27 cellular contexts compared by ENCODE assay signal in genomic region chr5:141342773-141343172, GRCh38. TPM values are rescaled to one million over a fixed set of nuclear protein-coding genes. Genes with fewer than 3 reads are reported as not detected.
"Had no signal": no experiment of that assay in that cellular context is flagged by ENCODE, and none has a peak within 500 bp of the region (broad histone marks: within the 10 kb centered on the region; RNA-seq: fewer than 3 reads in every experiment).

No MANE protein-coding gene starts in this region.

- H3K27me3 ChIP-seq: ascending aorta, body of pancreas, Peyer's patch had no signal

- H3K27ac Mint-ChIP-seq: activated B cell treated with CpG ODN at 0.5 μM for 24 hours; activated CD4-positive, alpha-beta T cell treated with anti-CD3 and anti-CD28 coated beads, Interleukin-2, amount 10 ng/mL, durations not matched to agents 24 days and 14 days; activated naive CD4-positive, alpha-beta T cell treated with anti-CD3 and anti-CD28 coated beads, Interleukin-2, amount 50 U/mL, for 72 hours; activated naive CD8-positive, alpha-beta T cell treated with anti-CD3 and anti-CD28 coated beads, Interleukin-2, amount 50 U/mL, for 24 hours; T-helper 1 cell treated with Interleukin-12 subunit alpha and Interleukin-12 subunit beta and Interleukin-4 antibody, amounts not matched to agents 30 μg/mL and 1 μg/mL, for 36 hours had no signal

- ATAC-seq: activated naive CD4-positive, alpha-beta T cell treated with anti-CD3 and anti-CD28 coated beads, Interleukin-2, amount 50 U/mL, for 72 hours; activated naive CD8-positive, alpha-beta T cell treated with anti-CD3 and anti-CD28 coated beads, Interleukin-2, amount 50 U/mL, for 24 hours; activated T-cell treated with anti-CD3 and anti-CD28 coated beads, Interleukin-2, amount 50 U/mL, for 4 hours; body of pancreas had no signal

- H3K4me3 ChIP-seq: ascending aorta, body of pancreas, K562, Peyer's patch had no signal

- H3K4me1 Mint-ChIP-seq: activated B cell treated with CpG ODN at 0.5 μM for 24 hours; activated CD4-positive, alpha-beta T cell treated with anti-CD3 and anti-CD28 coated beads, Interleukin-2, amount 10 ng/mL, durations not matched to agents 24 days and 14 days; activated naive CD8-positive, alpha-beta T cell treated with anti-CD3 and anti-CD28 coated beads, Interleukin-2, amount 50 U/mL, for 24 hours had no signal

- DNase-seq: activated B cell treated with CpG ODN at 0.5 μM for 24 hours; activated CD4-positive, alpha-beta T cell treated with anti-CD3 and anti-CD28 coated beads for 1 hour; activated CD4-positive, alpha-beta T cell treated with anti-CD3 and anti-CD28 coated beads, Interleukin-2, amount 10 ng/mL, durations not matched to agents 24 days and 14 days; activated CD4-positive, alpha-beta T cell treated with anti-CD3 and anti-CD28 coated beads, Interleukin-2, amount 50 U/mL, for 48 hours; activated effector memory CD4-positive, alpha-beta T cell treated with anti-CD3 and anti-CD28 coated beads, Interleukin-2, amount 50 U/mL, for 16 hours; activated naive CD4-positive, alpha-beta T cell treated with Interleukin-2 at 50 U/mL for 16 hours; activated naive CD8-positive, alpha-beta T cell treated with anti-CD3 and anti-CD28 coated beads, Interleukin-2, amount 50 U/mL, for 24 hours; activated T-cell treated with anti-CD3 and anti-CD28 coated beads, Interleukin-2, amount 50 U/mL, for 4 hours; amniotic stem cell; body of pancreas; Karpas-422; MM.1S; NCI-H1105; NCI-H1436; NCI-H1694 treated with DMSO at 0.1 percent for 48 hours; NCI-H2029 treated with DMSO at 0.1 percent for 48 hours; NCI-H446 treated with DMSO at 0.1 percent for 48 hours; NCI-H524 treated with DMSO at 0.1 percent for 48 hours; NCI-H774; Peyer's patch; SHP77 treated with DMSO at 0.1 percent for 48 hours had no signal

- H3K4me3 Mint-ChIP-seq: activated B cell treated with CpG ODN at 0.5 μM for 24 hours; activated CD4-positive, alpha-beta T cell treated with anti-CD3 and anti-CD28 coated beads, Interleukin-2, amount 10 ng/mL, durations not matched to agents 24 days and 14 days; activated naive CD8-positive, alpha-beta T cell treated with anti-CD3 and anti-CD28 coated beads, Interleukin-2, amount 50 U/mL, for 24 hours; activated T-cell treated with anti-CD3 and anti-CD28 coated beads, Interleukin-2, amount 50 U/mL, for 4 hours had no signal

- H3K27ac ChIP-seq: ascending aorta, body of pancreas, Peyer's patch, RWPE1 had no signal

- H3K36me3 ChIP-seq: ascending aorta, Peyer's patch had no signal

- H3K4me1 ChIP-seq: ascending aorta, body of pancreas, Peyer's patch had no signal

RNA-seq across cellular contexts. Expression of gene PCDHGA3, which starts 0.9 kb away (rescaled TPM):
- total RNA-seq: activated naive CD4-positive, alpha-beta T cell treated with anti-CD3 and anti-CD28 coated beads, Interleukin-2, amount 50 U/mL, for 72 hours; activated T-cell treated with anti-CD3 and anti-CD28 coated beads, Interleukin-2, amount 50 U/mL, for 4 hours; SK-MEL-5 had no signal

RNA-seq across cellular contexts. Expression of gene PCDHGA2, which starts 4.2 kb away (rescaled TPM):
- total RNA-seq: activated naive CD4-positive, alpha-beta T cell treated with anti-CD3 and anti-CD28 coated beads, Interleukin-2, amount 50 U/mL, for 72 hours had no signal

RNA-seq across cellular contexts. Expression of gene PCDHGB1, which starts 7.1 kb away (rescaled TPM):
- total RNA-seq: activated naive CD4-positive, alpha-beta T cell treated with anti-CD3 and anti-CD28 coated beads, Interleukin-2, amount 50 U/mL, for 72 hours had no signal

RNA-seq across cellular contexts. Expression of gene PCDHGA4, which starts 12.0 kb away (rescaled TPM):
- total RNA-seq: activated naive CD4-positive, alpha-beta T cell treated with anti-CD3 and anti-CD28 coated beads, Interleukin-2, amount 50 U/mL, for 72 hours had no signal

RNA-seq across cellular contexts. Expression of gene PCDHGA1, which starts 12.5 kb away (rescaled TPM):
- total RNA-seq: ascending aorta had no signal
